ENCODE assay signal across 21 cellular contexts in genomic region chr11:126329644-126330200, GRCh38. TPM values are rescaled to one million over a fixed set of nuclear protein-coding genes. Genes with fewer than 3 reads are reported as not detected.
DNase-seq lines count a peak whose midpoint lies in the region; ATAC-seq and TF ChIP-seq lines count a peak whose summit lies in the region.
"Had no signal": no experiment of that assay in that cellular context is flagged by ENCODE, and none has a peak within 500 bp of the region (broad histone marks: within the 10 kb centered on the region; RNA-seq: fewer than 3 reads in every experiment).

No MANE protein-coding gene starts in this region.

- H2BK15ac ChIP-seq in IMR-90 (ENCODE audit: low read depth, low read length) = no peak overlapping the region

- WGBS in IMR-90 (ENCODE audit: extremely low coverage in 2 of 2, insufficient read length in 1 of 2), 2 experiments = no CpG with 5 or more reads among the region's 11 CpGs

- 0 out of 2 replicates have a peak, but pooled peaks cover under 1% of the 10 kb centered on the region for H4K20me1 ChIP-seq in IMR-90 (ENCODE audit: insufficient read depth, low read length)

- no peak overlapping the region for H3K4ac ChIP-seq in IMR-90 (ENCODE audit: low read depth, low read length)

- H3K9me3 Mint-ChIP-seq in T-helper 1 cell treated with Interleukin-12 subunit alpha and Interleukin-12 subunit beta and Interleukin-4 antibody, amounts not matched to agents 30 μg/mL and 1 μg/mL, for 36 hours = no peaks in the 10 kb centered on the region
- H3K9me3 Mint-ChIP-seq in effector memory CD8-positive, alpha-beta T cell = no peaks in the 10 kb centered on the region
- H3K9me3 Mint-ChIP-seq: activated CD4-positive, alpha-beta T cell treated with anti-CD3 and anti-CD28 coated beads, Interleukin-2, amount 10 ng/mL, durations not matched to agents 7 days and 5 days; activated T-helper 1 cell treated with anti-CD3 and anti-CD28 coated beads, Interleukin-12 subunit alpha, Interleukin-12 subunit beta, Interleukin-2, Interleukin-4 antibody, amounts not matched to agents 30 ng/mL and 10 ng/mL and 1 ng/mL, durations not matched to agents 14 hours and 24 hours and 36 hours had no signal

- no peak overlapping the region for H3K4me3 Mint-ChIP-seq in T-helper 1 cell treated with Interleukin-12 subunit alpha and Interleukin-12 subunit beta and Interleukin-4 antibody, amounts not matched to agents 30 μg/mL and 1 μg/mL, for 36 hours
- peak overlapping the region; percentile 32 to 50 for H3K4me3 Mint-ChIP-seq in effector memory CD8-positive, alpha-beta T cell
- H3K4me3 Mint-ChIP-seq: activated CD4-positive, alpha-beta T cell treated with anti-CD3 and anti-CD28 coated beads, Interleukin-2, amount 10 ng/mL, durations not matched to agents 7 days and 5 days; activated T-helper 1 cell treated with anti-CD3 and anti-CD28 coated beads, Interleukin-12 subunit alpha, Interleukin-12 subunit beta, Interleukin-2, Interleukin-4 antibody, amounts not matched to agents 30 ng/mL and 10 ng/mL and 1 ng/mL, durations not matched to agents 14 hours and 24 hours and 36 hours had no signal

- no peak overlapping the region for H3K23ac ChIP-seq in IMR-90 (ENCODE audit: low read depth, low read length)

- no peak overlapping the region for H3K56ac ChIP-seq in IMR-90 (ENCODE audit: extremely low read depth, insufficient read depth, low read length)

- DNase-seq in T-helper 1 cell (no peak), IMR-90 (peak; percentile 17), posterior vena cava (ENCODE audit: low spot score) (peak; percentile 36), GDM1 (lab: John Stamatoyannopoulos, UW) (no peak), AG08395 (ENCODE audit: low spot score) (no peak), anterior cingulate cortex (lab: John Stamatoyannopoulos, UW) (no peak)
- DNase-seq in effector memory CD8-positive, alpha-beta T cell = peak; percentile 33 to 58 (median 51)
- DNase-seq: activated CD4-positive, alpha-beta T cell treated with anti-CD3 and anti-CD28 coated beads, Interleukin-2, amount 10 ng/mL, durations not matched to agents 7 days and 5 days; Karpas-422; left ventricle myocardium superior; NCI-H1048; NCI-H526; occipital lobe had no signal

- in situ Hi-C loops in IMR-90 (cut with MboI; ENCODE audit: low sequenced_read_pairs) = no loop called here

- no peak for TF ChIP-seq RAD21 in IMR-90 (IDR thresholded peaks at IDR 0.05; ENCODE audit: low read length)

- no peak overlapping the region for H3K4me3 ChIP-seq in IMR-90 (ENCODE audit: insufficient read depth, low read depth, low read length)
- H3K4me3 ChIP-seq: cardiac muscle cell, mucosa of descending colon, right atrium auricular region, tibial nerve had no signal

- intact Hi-C loops in IMR-90 (cut with micrococcal nuclease) = no loop called here
- intact Hi-C loops in posterior vena cava (cut with DNase I) = loop anchor here in 1 of 2 donors (5.0 kb wide), 1 partner anchor 1833 kb away; no protein-coding TSS in a partner anchor

- BruUV-seq in IMR-90 (replicated peaks; lab: Mats Ljungman, UMichigan) = no TSS peak

- H4K91ac ChIP-seq in IMR-90 (ENCODE audit: insufficient read depth, low read depth, low read length) = no peak overlapping the region

- H3K27me3 ChIP-seq in IMR-90 (ENCODE audit: control insufficient read depth, insufficient read depth, low read length) = no peaks in the 10 kb centered on the region
- H3K27me3 ChIP-seq: cardiac muscle cell, right atrium auricular region, tibial nerve had no signal

- H3K9me3 ChIP-seq in IMR-90 (ENCODE audit: control insufficient read depth, insufficient read depth, low read length) = no peaks in the 10 kb centered on the region
- H3K9me3 ChIP-seq: mucosa of descending colon, right atrium auricular region, tibial nerve had no signal

- no peaks in the 10 kb centered on the region for H3K36me3 ChIP-seq in IMR-90 (ENCODE audit: control insufficient read depth, insufficient read depth, low read length)
- H3K36me3 ChIP-seq: cardiac muscle cell, right atrium auricular region had no signal

- no peak overlapping the region for H3K4me2 ChIP-seq in IMR-90 (ENCODE audit: low read depth, low read length)

- peaks cover 8% of the 10 kb centered on the region for H3K36me3 Mint-ChIP-seq in T-helper 1 cell treated with Interleukin-12 subunit alpha and Interleukin-12 subunit beta and Interleukin-4 antibody, amounts not matched to agents 30 μg/mL and 1 μg/mL, for 36 hours (ENCODE audit: low read depth)
- H3K36me3 Mint-ChIP-seq in effector memory CD8-positive, alpha-beta T cell (ENCODE audit: insufficient read depth) = peaks cover 15% of the 10 kb centered on the region

- no peak overlapping the region for H4K8ac ChIP-seq in IMR-90 (ENCODE audit: low read depth in 2 of 2, low read length in 2 of 2)

- no peak for TF ChIP-seq POLR2A in IMR-90 (IDR thresholded peaks at IDR 0.05; ENCODE audit: low read depth, low read length)

- peaks cover 0 to 7% of the 10 kb centered on the region in 2 experiments; a peak in 2 of 4 replicates for H3K79me1 ChIP-seq in IMR-90 (ENCODE audit: low read depth in 1 of 2, low read length in 2 of 2)

- POLR2A ChIA-PET in IMR-90 (lab: Charles Lee; ENCODE audit: unreplicated experiment) = no interaction called here

- H3K27me3 Mint-ChIP-seq in T-helper 1 cell treated with Interleukin-12 subunit alpha and Interleukin-12 subunit beta and Interleukin-4 antibody, amounts not matched to agents 30 μg/mL and 1 μg/mL, for 36 hours (ENCODE audit: low read depth) = no peaks in the 10 kb centered on the region
- H3K27me3 Mint-ChIP-seq in effector memory CD8-positive, alpha-beta T cell = no peaks in the 10 kb centered on the region
- H3K27me3 Mint-ChIP-seq: activated CD4-positive, alpha-beta T cell treated with anti-CD3 and anti-CD28 coated beads, Interleukin-2, amount 10 ng/mL, durations not matched to agents 7 days and 5 days had no signal

- no peak overlapping the region for H2AK9ac ChIP-seq in IMR-90 (replicated peaks; ENCODE audit: low read depth, low read length, poor library complexity)

- dilution Hi-C loops in IMR-90 (cut with HindIII; ENCODE audit: low sequenced_read_pairs, unreplicated experiment) = no loop called here

- ATAC-seq in IMR-90 (ENCODE audit: low read depth) = no peak
- peak; percentile 76 for ATAC-seq in effector memory CD8-positive, alpha-beta T cell (replicated peaks)
- ATAC-seq: esophagus mucosa, left ventricle myocardium superior, mucosa of descending colon had no signal

- no peak overlapping the region for H2BK120ac ChIP-seq in IMR-90 (ENCODE audit: low read depth, low read length)

- H3K4me1 ChIP-seq in IMR-90 (ENCODE audit: control insufficient read depth, insufficient read depth, low read length) = peaks cover 8% of the 10 kb centered on the region

- H4K5ac ChIP-seq in IMR-90 (ENCODE audit: low read depth, low read length) = no peak overlapping the region

- H3K27ac Mint-ChIP-seq in T-helper 1 cell treated with Interleukin-12 subunit alpha and Interleukin-12 subunit beta and Interleukin-4 antibody, amounts not matched to agents 30 μg/mL and 1 μg/mL, for 36 hours = peak overlapping the region; percentile 32
- peak overlapping the region; percentile 79 to 90 for H3K27ac Mint-ChIP-seq in effector memory CD8-positive, alpha-beta T cell
- H3K27ac Mint-ChIP-seq: activated CD4-positive, alpha-beta T cell treated with anti-CD3 and anti-CD28 coated beads, Interleukin-2, amount 10 ng/mL, durations not matched to agents 7 days and 5 days; activated T-helper 1 cell treated with anti-CD3 and anti-CD28 coated beads, Interleukin-12 subunit alpha, Interleukin-12 subunit beta, Interleukin-2, Interleukin-4 antibody, amounts not matched to agents 30 ng/mL and 10 ng/mL and 1 ng/mL, durations not matched to agents 14 hours and 24 hours and 36 hours had no signal

- no peak overlapping the region for H2AK5ac ChIP-seq in IMR-90 (ENCODE audit: low read depth, low read length)

- H3K18ac ChIP-seq in IMR-90 (ENCODE audit: low read depth, low read length) = no peak overlapping the region

- H3K9me1 ChIP-seq in IMR-90 (ENCODE audit: insufficient read depth, low read length) = peaks cover 12% of the 10 kb centered on the region

- no peak overlapping the region for H2AFZ ChIP-seq in IMR-90 (replicated peaks; ENCODE audit: low read length, poor library complexity)

- CTCF ChIA-PET in IMR-90 (lab: Yijun Ruan, JAX) = no interaction called here

- H2BK5ac ChIP-seq in IMR-90 (ENCODE audit: low read depth, low read length, poor library complexity, severe bottlenecking) = no peak overlapping the region

- H3K27ac ChIP-seq in IMR-90 (ENCODE audit: insufficient read depth, low read length) = no peak overlapping the region
- H3K27ac ChIP-seq: 22Rv1, cardiac muscle cell, right atrium auricular region had no signal

- H3K4me1 Mint-ChIP-seq in T-helper 1 cell treated with Interleukin-12 subunit alpha and Interleukin-12 subunit beta and Interleukin-4 antibody, amounts not matched to agents 30 μg/mL and 1 μg/mL, for 36 hours (ENCODE audit: low read depth) = peaks cover 3% of the 10 kb centered on the region
- peaks cover 49% of the 10 kb centered on the region in 2 donors for H3K4me1 Mint-ChIP-seq in effector memory CD8-positive, alpha-beta T cell (ENCODE audit: low read depth in 2 of 2)

- H3K14ac ChIP-seq in IMR-90 (replicated peaks; ENCODE audit: low read depth, low read length) = no peak overlapping the region

- TF ChIP-seq CTCF in IMR-90 (conservative IDR thresholded peaks at IDR 0.05; ENCODE audit: low read depth, low read length) = no peak

- no peak overlapping the region for H3K9ac ChIP-seq in IMR-90 (ENCODE audit: low read depth, low read length)

- no peak overlapping the region for H2BK20ac ChIP-seq in IMR-90 (ENCODE audit: low read depth, low read length)

RNA-seq across cellular contexts. Expression of gene ST3GAL4, which starts 25.8 kb away (rescaled TPM):
- total RNA-seq in IMR-90 (2012; rRNA removed) (12.5 and 17.0 TPM in 2 replicates), posterior vena cava (10 to 100 TPM; 36.8 to 44.6 TPM)
- 18.3 and 19.7 TPM in 2 replicates for polyA plus RNA-seq in IMR-90 (2012; rRNA removed)
- polyA plus RNA-seq in IMR-90 (2012; cell fraction: cytosol; rRNA removed) = 19.6 and 25.9 TPM in 2 replicates
- polyA plus RNA-seq in IMR-90 (2012; cell fraction: nucleus; rRNA removed; ENCODE audit: low replicate concordance) = 12.5 and 20.7 TPM in 2 replicates

RNA-seq across cellular contexts. Expression of gene DCPS, which starts 25.9 kb away (rescaled TPM):
- total RNA-seq in IMR-90 (2012; rRNA removed) (18.6 and 19.7 TPM in 2 replicates), posterior vena cava (10 to 100 TPM; 11.3 to 14.3 TPM)
- polyA plus RNA-seq in IMR-90 (2012; rRNA removed) = 34.8 and 35.0 TPM in 2 replicates
- polyA plus RNA-seq in IMR-90 (2012; cell fraction: cytosol; rRNA removed) = 26.7 and 31.4 TPM in 2 replicates
- polyA plus RNA-seq in IMR-90 (2012; cell fraction: nucleus; rRNA removed; ENCODE audit: low replicate concordance) = 12.2 and 12.5 TPM in 2 replicates

RNA-seq across cellular contexts. Expression of gene TIRAP, which starts 46.8 kb away (rescaled TPM):
- total RNA-seq in IMR-90 (2012; rRNA removed) (3.0 and 3.6 TPM in 2 replicates), posterior vena cava (10 to 100 TPM in 1 of 2 donors, 1 to 10 TPM in 1; 7.7 to 12.5 TPM)
- 6.4 and 7.4 TPM in 2 replicates for polyA plus RNA-seq in IMR-90 (2012; rRNA removed)
- 4.4 and 5.8 TPM in 2 replicates for polyA plus RNA-seq in IMR-90 (2012; cell fraction: cytosol; rRNA removed)
- polyA plus RNA-seq in IMR-90 (2012; cell fraction: nucleus; rRNA removed; ENCODE audit: low replicate concordance) = 5.1 and 8.0 TPM in 2 replicates

Comparison
In these comparisons a context has a peak if more than half of its experiments do, and no peak if none do; other contexts are left out.
1. DNase-seq: peak in IMR-90 (single experiment), effector memory CD8-positive, alpha-beta T cell (3 of 3) and posterior vena cava (single experiment); none in T-helper 1 cell (0 of 5), GDM1 (single experiment), AG08395 (single experiment) and anterior cingulate cortex (0 of 58).